8 cellular contexts compared by ENCODE assay signal in the genomic region with DNA sequence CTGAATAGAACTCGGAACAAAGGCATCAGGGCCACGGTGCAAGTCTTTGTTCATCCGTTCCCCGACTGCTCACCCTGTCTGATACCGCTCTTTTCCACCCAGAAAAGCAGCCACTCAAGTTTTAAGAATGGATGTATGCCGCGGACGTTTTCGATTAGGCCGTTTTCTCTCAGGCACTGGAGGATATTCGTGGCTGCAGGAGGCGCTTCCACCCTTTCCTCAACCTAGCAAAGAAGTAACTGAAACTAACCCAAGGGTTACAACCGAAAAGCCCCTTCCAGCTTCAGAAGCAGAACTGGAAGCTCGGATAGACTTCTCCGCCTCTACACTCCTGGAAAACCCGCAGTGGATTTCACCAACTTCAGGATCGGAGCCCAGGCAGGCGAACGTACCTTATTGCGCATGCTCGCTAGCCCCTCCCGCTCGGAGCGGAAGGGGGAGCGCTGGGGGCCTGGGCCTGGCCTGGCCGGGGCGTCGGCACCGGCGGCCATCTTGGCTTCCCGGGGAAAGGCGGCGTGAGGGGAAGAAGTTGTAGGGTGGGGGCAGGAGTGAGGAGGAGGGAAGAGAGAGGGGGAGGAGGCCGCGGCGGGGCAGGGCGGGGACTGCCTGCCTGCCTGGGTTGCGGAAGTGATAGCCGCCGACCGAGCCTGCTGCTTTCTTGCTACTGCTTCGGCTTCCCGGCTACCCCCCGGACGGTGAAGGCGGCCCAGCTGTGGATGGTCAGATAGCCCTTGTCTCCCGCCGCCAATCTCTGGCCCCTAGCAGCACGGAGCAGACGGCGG. TPM values are rescaled to one million over a fixed set of nuclear protein-coding genes. Genes with fewer than 3 reads are reported as not detected.
DNase-seq lines count a peak whose midpoint lies in the region; ATAC-seq, FAIRE-seq and TF ChIP-seq lines count a peak whose summit lies in the region.

A gene (plus strand): TSS at position 619 of the 782 bp plus-strand sequence. CDS start 191 bp downstream, outside the sequence.

- peak within 1 kb of the TSS; percentile 99 for H3K27ac ChIP-seq in CD4-positive, CD25-positive, alpha-beta regulatory T cell (ENCODE audit: insufficient read depth, low read length, poor library complexity, severe bottlenecking)
- peak within 1 kb of the TSS; percentile 94 for H3K27ac ChIP-seq in HepG2 (ENCODE audit: extremely low read length, insufficient read depth, low read length)

- BruUV-seq in HepG2 (replicated peaks; lab: Mats Ljungman, UMichigan): no TSS peak

- 4% methylated on average over 44 of the region's 51 CpGs for WGBS in HepG2 (ENCODE audit: low lambda C conversion rate)

- TF ChIP-seq EP300 in HepG2 (IDR thresholded peaks at IDR 0.05; ENCODE audit: low read depth in 2 of 2, low read length in 2 of 2): 0 out of 4 replicates have a peak, but pooled peaks of 1 of the 2 experiments have one; percentile 40
- TF ChIP-seq EP300 in HepG2 (CRISPR knock-in tag; IDR thresholded peaks at IDR 0.05; ENCODE audit: borderline replicate concordance): peak; percentile 59

- no peaks in the 10 kb centered on the region for H3K27me3 Mint-ChIP-seq in CD4-positive, CD25-positive, alpha-beta regulatory T cell
- no peaks in the 10 kb centered on the region for H3K27me3 Mint-ChIP-seq in activated CD4-positive, alpha-beta memory T cell treated with anti-CD3 and anti-CD28 coated beads for 36 hours

- no peaks in the 10 kb centered on the region for H3K27me3 ChIP-seq in CD4-positive, CD25-positive, alpha-beta regulatory T cell (ENCODE audit: control insufficient read depth, insufficient read depth, low read length)
- H3K27me3 ChIP-seq in HepG2 (ENCODE audit: control insufficient read depth in 1 of 2, insufficient read depth in 2 of 2, low read length in 2 of 2): no peaks in the 10 kb centered on the region; a peak in 1 of 5 replicates

- intact Hi-C loops in activated CD4-positive, alpha-beta memory T cell treated with anti-CD3 and anti-CD28 coated beads for 36 hours (cut with micrococcal nuclease): loop anchor here (1.0 to 2.0 kb wide), 3 partner anchors 13 to 196 kb away; no protein-coding TSS in a partner anchor
- intact Hi-C loops in HepG2 (cut with micrococcal nuclease; ENCODE audit: unreplicated experiment): loop anchor here (1.0 to 5.0 kb wide), 3 partner anchors 12 to 663 kb away; no protein-coding TSS in a partner anchor

- peak; percentile 97 to 99 (median 97) for DNase-seq in CD4-positive, CD25-positive, alpha-beta regulatory T cell
- DNase-seq in NCI-H82 treated with DMSO at 0.1 percent for 48 hours (lab: John Stamatoyannopoulos, UW; ENCODE audit: unreplicated experiment): peak; percentile 97
- DNase-seq in activated CD4-positive, alpha-beta memory T cell treated with anti-CD3 and anti-CD28 coated beads for 36 hours: peak; percentile 99
- DNase-seq in dermis microvascular lymphatic vessel endothelial cell (ENCODE audit: low read depth in 2 of 2): peak; percentile 96 to 98
- DNase-seq in HepG2 (ENCODE audit: low spot score): peak; percentile 98
- DNase-seq in stimulated activated CD4-positive, alpha-beta T cell treated with anti-CD3 and anti-CD28 coated beads, Interleukin-4, amount 100 ng/mL, for 1 hour: peak; percentile 97

- H3K4me3 ChIP-seq in CD4-positive, CD25-positive, alpha-beta regulatory T cell (ENCODE audit: low read depth, low read length): peak within 1 kb of the TSS; percentile 96
- peak within 1 kb of the TSS; percentile 92 to 96 (median 95) for H3K4me3 ChIP-seq in HepG2 (replicated peaks in 1 of 3; ENCODE audit: insufficient read depth in 1 of 3, low read depth in 2 of 3, low read length in 3 of 3)

- CTCF ChIA-PET in activated CD4-positive, alpha-beta memory T cell treated with anti-CD3 and anti-CD28 coated beads for 36 hours (lab: Charles Lee): interaction anchor here (1.2 to 3.7 kb wide), 2 partner anchors 12 to 133 kb away, joined by 4 to 28 read pairs; a partner anchor contains a TSS
- CTCF ChIA-PET in HepG2 (lab: Yijun Ruan, JAX; ENCODE audit: low intra/inter-chr PET ratio, low total read pairs): no interaction called here

- 0 out of 2 replicates have a peak, but pooled peaks cover 3% of the 10 kb centered on the region for H4K20me1 ChIP-seq in HepG2 (ENCODE audit: insufficient read depth, low read length)

- FAIRE-seq in HepG2 (lab: Jason Lieb, UNC): peak; percentile 95

- no peaks in the 10 kb centered on the region for H3K9me3 ChIP-seq in CD4-positive, CD25-positive, alpha-beta regulatory T cell (ENCODE audit: control insufficient read depth in 2 of 2, low read length in 2 of 2)
- no peaks in the 10 kb centered on the region for H3K9me3 ChIP-seq in HepG2 (ENCODE audit: low read length)

- ATAC-seq in CD4-positive, CD25-positive, alpha-beta regulatory T cell (ENCODE audit: low read depth in 2 of 2): peak; percentile 90 to 91
- ATAC-seq in GM19438 (IDR thresholded peaks at IDR 0.05; ENCODE audit: low read depth, unreplicated experiment): peak; percentile 47
- ATAC-seq in HG03575 (IDR thresholded peaks at IDR 0.05; ENCODE audit: extremely low read depth, insufficient number of reproducible peaks, low FRiP score, unreplicated experiment): peak; percentile 25
- ATAC-seq in HepG2: peak; percentile 91

- H3K79me2 ChIP-seq in HepG2 (ENCODE audit: insufficient read depth, low read length): peaks cover 52% of the 10 kb centered on the region

- H3K4me3 Mint-ChIP-seq in CD4-positive, CD25-positive, alpha-beta regulatory T cell: peak within 1 kb of the TSS; percentile 96 to 100 (median 99)
- peak within 1 kb of the TSS; percentile 89 for H3K4me3 Mint-ChIP-seq in activated CD4-positive, alpha-beta memory T cell treated with anti-CD3 and anti-CD28 coated beads for 36 hours

- H3K4me1 ChIP-seq in CD4-positive, CD25-positive, alpha-beta regulatory T cell (ENCODE audit: control insufficient read depth, insufficient read depth, low read length, poor library complexity, severe bottlenecking): peaks cover 76% of the 10 kb centered on the region
- peaks cover 62% of the 10 kb centered on the region for H3K4me1 ChIP-seq in HepG2 (ENCODE audit: insufficient read depth, low read length)

- H3K36me3 Mint-ChIP-seq in CD4-positive, CD25-positive, alpha-beta regulatory T cell: peaks cover 18% of the 10 kb centered on the region
- peaks cover 44% of the 10 kb centered on the region for H3K36me3 Mint-ChIP-seq in activated CD4-positive, alpha-beta memory T cell treated with anti-CD3 and anti-CD28 coated beads for 36 hours

- peak within 1 kb of the TSS; percentile 87 for H3K4me2 ChIP-seq in HepG2 (ENCODE audit: low read depth, low read length)

- peak; percentile 51 for TF ChIP-seq RAD21 in HepG2 (CRISPR knock-in tag; IDR thresholded peaks at IDR 0.05)

- no peaks in the 10 kb centered on the region for H3K9me3 Mint-ChIP-seq in CD4-positive, CD25-positive, alpha-beta regulatory T cell
- H3K9me3 Mint-ChIP-seq in activated CD4-positive, alpha-beta memory T cell treated with anti-CD3 and anti-CD28 coated beads for 36 hours: no peaks in the 10 kb centered on the region

- peak; percentile 93 to 99 for TF ChIP-seq POLR2A in HepG2 (IDR thresholded peaks at IDR 0.05; ENCODE audit: insufficient read depth in 1 of 2, low read depth in 2 of 2, low read length in 2 of 2)

- in situ Hi-C loops in HepG2 (cut with HindIII; ENCODE audit: extremely low pct_ligation_motif_present, low pct_unique_long_range_greater_than_20kb): loop anchor here (5.0 kb wide), 1 partner anchor 132 kb away; a partner anchor contains a TSS

- peaks cover 5% of the 10 kb centered on the region for H3K36me3 ChIP-seq in CD4-positive, CD25-positive, alpha-beta regulatory T cell (ENCODE audit: control insufficient read depth, insufficient read depth, low read length)
- no peaks in the 10 kb centered on the region for H3K36me3 ChIP-seq in HepG2 (replicated peaks in 1 of 2; ENCODE audit: control insufficient read depth in 1 of 2, insufficient read depth in 2 of 2, low read length in 2 of 2)

- POLR2A ChIA-PET in activated CD4-positive, alpha-beta memory T cell treated with anti-CD3 and anti-CD28 coated beads for 36 hours (lab: Charles Lee): interaction anchor here (1.1 to 6.5 kb wide), 3 partner anchors 12 to 133 kb away, joined by 3 to 55 read pairs (median 16); a partner anchor contains a TSS
- POLR2A ChIA-PET in HepG2 (lab: Yijun Ruan, JAX): interaction anchor here (0.5 to 4.8 kb wide), 13 partner anchors 11 to 133 kb away, joined by 3 to 79 read pairs (median 5); a partner anchor contains a TSS

- H2AFZ ChIP-seq in HepG2 (ENCODE audit: low read length): peak within 1 kb of the TSS; percentile 60

- TF ChIP-seq CTCF in HepG2 (CRISPR knock-in tag; IDR thresholded peaks at IDR 0.05): peak; percentile 36; the same call in 1 of the 2 replicates

- H3K9ac ChIP-seq in HepG2 (ENCODE audit: insufficient read depth, low read depth, low read length): peak within 1 kb of the TSS; percentile 91

- peak within 1 kb of the TSS; percentile 95 to 98 (median 96) for H3K27ac Mint-ChIP-seq in CD4-positive, CD25-positive, alpha-beta regulatory T cell
- H3K27ac Mint-ChIP-seq in activated CD4-positive, alpha-beta memory T cell treated with anti-CD3 and anti-CD28 coated beads for 36 hours: peak within 1 kb of the TSS; percentile 94

- peaks cover 63 to 84% (median 75%) of the 10 kb centered on the region in 4 donors for H3K4me1 Mint-ChIP-seq in CD4-positive, CD25-positive, alpha-beta regulatory T cell
- H3K4me1 Mint-ChIP-seq in activated CD4-positive, alpha-beta memory T cell treated with anti-CD3 and anti-CD28 coated beads for 36 hours (ENCODE audit: low read depth): peaks cover 70% of the 10 kb centered on the region

RNA-seq across cellular contexts. Expression of the gene that starts here (rescaled TPM):
- total RNA-seq in CD4-positive, CD25-positive, alpha-beta regulatory T cell: 328 TPM
- polyA plus RNA-seq in CD4-positive, CD25-positive, alpha-beta regulatory T cell: 100 to 1,000 TPM; 534 to 718 (median 579) TPM
- total RNA-seq in activated CD4-positive, alpha-beta memory T cell treated with anti-CD3 and anti-CD28 coated beads for 36 hours: 100 to 1,000 TPM; 653 to 668 TPM
- total RNA-seq in dermis microvascular lymphatic vessel endothelial cell (110 and 132 TPM in 2 replicates), HepG2 (2016; rRNA removed; fragmentation: Illumina TruSeq; extraction: Trizol) (225 and 321 TPM in 2 replicates)
- 18.8 and 19.5 TPM in 2 replicates for total RNA-seq in HepG2 (2016; cell fraction: cytosol; rRNA removed; fragmentation: Illumina TruSeq; extraction: Trizol; ENCODE audit: low read depth)
- 228 and 315 TPM in 2 replicates for total RNA-seq in HepG2 (2016; cell fraction: insoluble cytoplasmic fraction; rRNA removed; fragmentation: Illumina TruSeq; extraction: Trizol)
- total RNA-seq in HepG2 (2016; cell fraction: membrane; rRNA removed; fragmentation: Illumina TruSeq; extraction: Trizol): 52.2 and 56.6 TPM in 2 replicates
- total RNA-seq in HepG2 (2016; cell fraction: nucleus; rRNA removed; fragmentation: Illumina TruSeq; extraction: Trizol): 127 and 131 TPM in 2 replicates
- 97.1 and 123 TPM in 2 replicates for polyA plus RNA-seq in HepG2 (2011; rRNA removed)
- polyA plus RNA-seq in HepG2 (2011; cell fraction: cytosol; rRNA removed): 60.4 and 86.6 TPM in 2 replicates
- polyA plus RNA-seq in HepG2 (2011; cell fraction: nucleus; rRNA removed): 31.1 and 37.9 TPM in 2 replicates
- 118 and 123 TPM in 2 replicates for polyA plus RNA-seq in HepG2 (2012)
- polyA plus RNA-seq in HepG2 (2016; cell fraction: cytosol; fragmentation: Illumina TruSeq; extraction: Trizol; ENCODE audit: low read depth): 12.9 and 14.5 TPM in 2 replicates
- 250 and 264 TPM in 2 replicates for polyA plus RNA-seq in HepG2 (2016; cell fraction: insoluble cytoplasmic fraction; fragmentation: Illumina TruSeq; extraction: Trizol; ENCODE audit: low read depth)
- polyA plus RNA-seq in HepG2 (2016; cell fraction: membrane; fragmentation: Illumina TruSeq; extraction: Trizol; ENCODE audit: low read depth): 26.5 and 26.8 TPM in 2 replicates
- 96.6 and 101 TPM in 2 replicates for polyA plus RNA-seq in HepG2 (2016; cell fraction: nucleus; fragmentation: Illumina TruSeq; extraction: Trizol; ENCODE audit: insufficient read depth, low read depth)
- 74.5 and 227 TPM in 2 replicates for polyA minus RNA-seq in HepG2 (2011; rRNA and poly(A)+ RNA removed; ENCODE audit: low replicate concordance)
- polyA minus RNA-seq in HepG2 (2011; cell fraction: cytosol; rRNA and poly(A)+ RNA removed): 198 and 203 TPM in 2 replicates
- polyA minus RNA-seq in HepG2 (2011; cell fraction: nucleus; rRNA and poly(A)+ RNA removed): 201 and 233 TPM in 2 replicates

Comparison
In these comparisons a context has a peak if more than half of its experiments do, and no peak if none do; other contexts are left out.
1. Peak in every context shown above with its lines: DNase-seq, ATAC-seq, H3K4me3 ChIP-seq and H3K27ac ChIP-seq.
2. ATAC-seq: peak in every context shown above with its lines; median percentile 91 in HepG2; 90 in CD4-positive, CD25-positive, alpha-beta regulatory T cell; 47 in GM19438; 25 in HG03575.